Comparison of ENCODE assay signal across 8 cellular contexts in genomic region chr20:50987493-50988210, GRCh38. TPM values are rescaled to one million over a fixed set of nuclear protein-coding genes. Genes with fewer than 3 reads are reported as not detected.
DNase-seq lines count a peak whose midpoint lies in the region; ATAC-seq and TF ChIP-seq lines count a peak whose summit lies in the region.

No MANE protein-coding gene starts in this region.

- H3K4me3 Mint-ChIP-seq in activated CD4-positive, alpha-beta T cell treated with anti-CD3 and anti-CD28 coated beads for 36 hours = no peak overlapping the region

- H3K36me3 ChIP-seq in right lobe of liver = no peaks in the 10 kb centered on the region

- ATAC-seq in HG03159 (IDR thresholded peaks at IDR 0.05; ENCODE audit: unreplicated experiment) = peak; percentile 67
- peak; percentile 89 for ATAC-seq in activated CD4-positive, alpha-beta T cell treated with anti-CD3 and anti-CD28 coated beads for 36 hours
- peak; percentile 95 to 97 (median 96) for ATAC-seq in right lobe of liver
- no peak for ATAC-seq in HG02763 (IDR thresholded peaks at IDR 0.05; ENCODE audit: unreplicated experiment)

- no peaks in the 10 kb centered on the region for H3K9me3 Mint-ChIP-seq in activated CD4-positive, alpha-beta T cell treated with anti-CD3 and anti-CD28 coated beads for 36 hours (ENCODE audit: low read depth)

- peak; percentile 90 for TF ChIP-seq CTCF in choroid plexus epithelial cell (conservative IDR thresholded peaks at IDR 0.05; ENCODE audit: low read depth, low read length)
- TF ChIP-seq CTCF in right lobe of liver (IDR thresholded peaks at IDR 0.05) = peak; percentile 81 to 96 (median 83)

- POLR2A ChIA-PET in activated CD4-positive, alpha-beta T cell treated with anti-CD3 and anti-CD28 coated beads for 36 hours (lab: Charles Lee) = interaction anchor here (0.6 to 1.0 kb wide), 3 partner anchors 33 to 322 kb away, joined by 3 to 4 read pairs (median 3); partner anchors contain the start of gene BCAS4

- H3K27me3 Mint-ChIP-seq in activated CD4-positive, alpha-beta T cell treated with anti-CD3 and anti-CD28 coated beads for 36 hours = peaks cover 23% of the 10 kb centered on the region

- H3K4me3 ChIP-seq in choroid plexus epithelial cell (ENCODE audit: low read depth, low read length) = no peak overlapping the region
- H3K4me3 ChIP-seq in right lobe of liver = no peak overlapping the region

- CTCF ChIA-PET in activated CD4-positive, alpha-beta T cell treated with anti-CD3 and anti-CD28 coated beads for 36 hours (lab: Charles Lee) = interaction anchor here (0.5 to 10.1 kb wide), 64 partner anchors 9 to 1253 kb away, joined by 3 to 210 read pairs (median 4); partner anchors contain the start of genes ADNP and BCAS4

- no peaks in the 10 kb centered on the region for H3K9me3 ChIP-seq in right lobe of liver

- 11% methylated on average over 12 of the region's 13 CpGs for WGBS in right lobe of liver (ENCODE audit: insufficient coverage, low coverage, low lambda C conversion rate, missing lambda C conversion rate)

- H3K27me3 ChIP-seq in right lobe of liver = no peaks in the 10 kb centered on the region

- TF ChIP-seq POLR2A in right lobe of liver (IDR thresholded peaks at IDR 0.05) = no peak

- no peaks in the 10 kb centered on the region for H3K4me1 Mint-ChIP-seq in activated CD4-positive, alpha-beta T cell treated with anti-CD3 and anti-CD28 coated beads for 36 hours

- H3K27ac Mint-ChIP-seq in activated CD4-positive, alpha-beta T cell treated with anti-CD3 and anti-CD28 coated beads for 36 hours = no peak overlapping the region

- no peak overlapping the region for H3K27ac ChIP-seq in right lobe of liver

- H3K4me1 ChIP-seq in right lobe of liver = peaks cover 0 to 16% (median 3%) of the 10 kb centered on the region in 4 donors

- no peaks in the 10 kb centered on the region for H3K36me3 Mint-ChIP-seq in activated CD4-positive, alpha-beta T cell treated with anti-CD3 and anti-CD28 coated beads for 36 hours (ENCODE audit: low read depth)

- intact Hi-C loops in activated CD4-positive, alpha-beta T cell treated with anti-CD3 and anti-CD28 coated beads for 36 hours (cut with DNase I, micrococcal nuclease) = loop anchor here (1.0 to 5.0 kb wide), 4 partner anchors 320 to 1095 kb away; no protein-coding TSS in a partner anchor
- intact Hi-C loops in right lobe of liver (cut with DNase I) = no loop called here

- peak; percentile 68 for DNase-seq in DMS153 (lab: John Stamatoyannopoulos, UW)
- DNase-seq in NCI-H524 treated with DMSO at 0.1 percent for 48 hours (lab: John Stamatoyannopoulos, UW) = peak; percentile 38
- DNase-seq in activated CD4-positive, alpha-beta T cell treated with anti-CD3 and anti-CD28 coated beads for 36 hours = peak; percentile 71
- DNase-seq in choroid plexus epithelial cell (ENCODE audit: low read depth) = peak; percentile 94
- peak in 2 of 3 donors; percentile 37 to 70 for DNase-seq in right lobe of liver
- peak; percentile 32 for DNase-seq in stimulated activated CD8-positive, alpha-beta memory T cell treated with anti-CD3 and anti-CD28 coated beads, Interleukin-12 subunit alpha, Interleukin-12 subunit beta, amount 100 ng/mL, for 1 hour (ENCODE audit: low read depth)

RNA-seq across cellular contexts. Expression of gene MOCS3, which starts 29.0 kb away (rescaled TPM):
- total RNA-seq in activated CD4-positive, alpha-beta T cell treated with anti-CD3 and anti-CD28 coated beads for 36 hours = 1 to 10 TPM; 3.1 to 3.8 TPM
- total RNA-seq in right lobe of liver = 1 to 10 TPM; 2.3 to 3.2 (median 2.7) TPM

RNA-seq across cellular contexts. Expression of gene DPM1, which starts 29.3 kb away (rescaled TPM):
- 10 to 100 TPM; 55.6 to 72.1 TPM for total RNA-seq in activated CD4-positive, alpha-beta T cell treated with anti-CD3 and anti-CD28 coated beads for 36 hours
- total RNA-seq in right lobe of liver = 10 to 100 TPM; 16.6 to 40.4 (median 21.2) TPM

RNA-seq across cellular contexts. Expression of gene KCNG1, which starts 35.3 kb away (rescaled TPM):
- total RNA-seq in activated CD4-positive, alpha-beta T cell treated with anti-CD3 and anti-CD28 coated beads for 36 hours = 1 to 10 TPM; 2.5 to 2.8 TPM
- under 1 TPM in 5 of 6 experiments, not detected in 1; 0.18 to 0.51 (median 0.22) TPM for total RNA-seq in right lobe of liver

RNA-seq across cellular contexts. Expression of gene ADNP, which starts 56.4 kb away (rescaled TPM):
- total RNA-seq in activated CD4-positive, alpha-beta T cell treated with anti-CD3 and anti-CD28 coated beads for 36 hours = 10 to 100 TPM; 61.0 to 86.1 TPM
- 10 to 100 TPM; 19.8 to 25.9 (median 23.1) TPM for total RNA-seq in right lobe of liver

Comparison
In these comparisons a context has a peak if more than half of its experiments do, and no peak if none do; other contexts are left out.
1. DNase-seq: peak in every context shown above with its lines; median percentile 94 in choroid plexus epithelial cell; 71 in activated CD4-positive, alpha-beta T cell treated with anti-CD3 and anti-CD28 coated beads for 36 hours; 68 in DMS153; 54 in right lobe of liver; 38 in NCI-H524 treated with DMSO at 0.1 percent for 48 hours; 32 in stimulated activated CD8-positive, alpha-beta memory T cell treated with anti-CD3 and anti-CD28 coated beads, Interleukin-12 subunit alpha, Interleukin-12 subunit beta, amount 100 ng/mL, for 1 hour.
2. intact Hi-C loops: an anchor here in activated CD4-positive, alpha-beta T cell treated with anti-CD3 and anti-CD28 coated beads for 36 hours (1.0 to 5.0 kb wide); none called in right lobe of liver.